In the genomic region with DNA sequence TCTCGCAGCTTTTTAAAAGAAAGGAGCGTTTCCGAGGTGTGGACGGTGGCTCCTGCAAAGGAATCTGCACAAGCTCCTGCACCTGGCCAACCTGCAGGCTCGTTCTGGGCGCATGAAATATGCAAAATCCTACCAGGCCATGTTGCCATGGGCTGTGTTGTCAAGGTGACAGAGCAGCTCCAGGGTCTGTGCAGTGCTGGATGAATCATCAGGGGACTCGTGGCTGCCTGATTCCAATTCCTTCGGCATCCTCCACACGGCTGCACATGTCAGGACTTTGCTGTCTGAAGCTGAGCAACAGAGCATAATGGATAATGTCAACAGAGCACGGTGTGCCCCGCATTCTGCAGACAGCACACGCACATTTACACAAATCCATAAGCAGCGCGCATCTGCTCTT, we compare ENCODE assay signal across 12 cellular contexts.
DNase-seq lines count a peak whose midpoint lies in the region; ATAC-seq lines count a peak whose summit lies in the region.
"Had no signal": no experiment of that assay in that cellular context is flagged by ENCODE, and none has a peak within 500 bp of the region (broad histone marks: within the 10 kb centered on the region; RNA-seq: fewer than 3 reads in every experiment).

No MANE protein-coding gene starts in this region.

- WGBS in mesodermal cell (ENCODE audit: insufficient coverage in 2 of 2), 2 experiments, result 84 to 88% methylated on average over 13 to 14 of the region's 14 CpGs

- no peak for ATAC-seq in left lobe of liver
- ATAC-seq in HG02885 (IDR thresholded peaks at IDR 0.05; ENCODE audit: poor library complexity, unreplicated experiment), result no peak

- DNase-seq in Ammon's horn (ENCODE audit: low spot score) (peak; percentile 78), NCI-H1694 treated with DMSO at 0.1 percent for 48 hours (lab: John Stamatoyannopoulos, UW) (peak; percentile 94), cerebellar cortex (ENCODE audit: low spot score) (peak; percentile 37), left lobe of liver (ENCODE audit: low spot score) (no peak), DMS53 (lab: John Stamatoyannopoulos, UW) (no peak), iPS-NIHi11 (ENCODE audit: low spot score) (no peak)
- DNase-seq: NCI-H187, transverse colon had no signal

- H3K4me1 ChIP-seq in mesodermal cell (ENCODE audit: control insufficient read depth, insufficient read depth, low read length, poor library complexity, severe bottlenecking), result peaks cover 10% of the 10 kb centered on the region
- H3K4me1 ChIP-seq: A549, breast epithelium had no signal

- peaks cover 3% of the 10 kb centered on the region for H3K36me3 ChIP-seq in mesodermal cell (ENCODE audit: control insufficient read depth, insufficient read depth, low read length)
- H3K36me3 ChIP-seq: breast epithelium, transverse colon had no signal

- peak overlapping the region; percentile 36 for H3K27ac ChIP-seq in mesodermal cell (ENCODE audit: low read depth, low read length, severe bottlenecking)
- H3K27ac ChIP-seq: A549, breast epithelium, transverse colon had no signal

- no peak overlapping the region for H3K4me3 ChIP-seq in mesodermal cell (ENCODE audit: extremely low read depth, insufficient read depth, low read length, poor library complexity, severe bottlenecking)
- H3K4me3 ChIP-seq: A549, breast epithelium, transverse colon had no signal

- H3K9me3 ChIP-seq in mesodermal cell (ENCODE audit: control insufficient read depth, low read length), result no peaks in the 10 kb centered on the region
- H3K9me3 ChIP-seq: A549, breast epithelium, transverse colon had no signal

Comparison
In these comparisons a context has a peak if more than half of its experiments do, and no peak if none do; other contexts are left out.
1. DNase-seq: peak in Ammon's horn (single experiment), NCI-H1694 treated with DMSO at 0.1 percent for 48 hours (single experiment) and cerebellar cortex (single experiment); none in left lobe of liver (single experiment), DMS53 (single experiment) and iPS-NIHi11 (single experiment).